In the genomic region with DNA sequence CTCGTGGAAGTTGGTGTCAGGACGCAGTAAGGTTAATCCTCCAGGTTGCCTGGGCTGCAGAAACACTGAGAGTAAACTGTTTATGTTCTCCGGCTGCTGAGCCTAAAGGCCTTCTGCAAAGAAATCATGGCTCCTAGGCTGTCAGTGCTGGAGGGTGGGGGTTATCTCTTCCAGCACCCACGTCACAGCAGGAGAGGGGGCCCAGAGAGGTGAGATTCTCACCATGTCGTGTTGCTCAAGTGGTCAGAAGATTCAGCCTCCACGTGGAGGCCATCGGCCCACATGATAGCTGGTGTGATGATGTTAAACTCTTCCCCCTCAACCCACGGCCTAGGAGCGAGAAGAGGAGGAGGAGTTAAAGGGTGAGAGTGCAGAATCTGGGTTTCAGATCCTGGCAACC, we compare ENCODE assay signal across 25 cellular contexts. TPM values are rescaled to one million over a fixed set of nuclear protein-coding genes. Genes with fewer than 3 reads are reported as not detected.
"Had no signal": no experiment of that assay in that cellular context is flagged by ENCODE, and none has a peak within 500 bp of the region (broad histone marks: within the 10 kb centered on the region; RNA-seq: fewer than 3 reads in every experiment).

No MANE protein-coding gene starts in this region.

- H3K27me3 ChIP-seq: body of pancreas, uterus had no signal

- ATAC-seq: activated CD8-positive, alpha-beta memory T cell treated with anti-CD3 and anti-CD28 coated beads, Interleukin-2, amount 10 ng/mL, durations not matched to agents 7 days and 5 days; activated CD8-positive, alpha-beta T cell treated with anti-CD3 and anti-CD28 coated beads, Interleukin-2, amount 10 ng/mL, durations not matched to agents 7 days and 5 days; body of pancreas; left cardiac atrium; sciatic nerve; WTC11 had no signal

- H3K27ac ChIP-seq: body of pancreas, coronary artery, dorsolateral prefrontal cortex, neutrophil, skin epidermis, uterus had no signal

- H3K4me3 ChIP-seq: body of pancreas, coronary artery, dorsolateral prefrontal cortex, skin epidermis, uterus had no signal

- H3K4me1 ChIP-seq: body of pancreas, uterus had no signal

- H3K9me3 ChIP-seq: body of pancreas, neutrophil, uterus had no signal

- H3K36me3 ChIP-seq: neutrophil, uterus had no signal

- DNase-seq: activated CD4-positive, alpha-beta T cell treated with anti-CD3 and anti-CD28 coated beads for 1 hour; activated CD4-positive, alpha-beta T cell treated with anti-CD3 and anti-CD28 coated beads, Interleukin-2, amount 10 ng/mL, durations not matched to agents 7 days and 5 days; activated CD8-positive, alpha-beta memory T cell treated with anti-CD3 and anti-CD28 coated beads, Interleukin-2, amount 10 ng/mL, durations not matched to agents 7 days and 5 days; activated CD8-positive, alpha-beta T cell treated with anti-CD3 and anti-CD28 coated beads, Interleukin-2, amount 10 ng/mL, durations not matched to agents 7 days and 5 days; activated T-cell treated with anti-CD3 and anti-CD28 coated beads, Interleukin-2, amount 50 U/mL, for 48 hours; body of pancreas; cerebellar nuclear complex; dorsolateral prefrontal cortex; effector memory CD4-positive, alpha-beta T cell; islet precursor cell; left cardiac atrium; mammary epithelial cell; midbrain; stimulated activated CD4-positive, alpha-beta T cell treated with anti-CD3 and anti-CD28 coated beads, Interleukin-12 subunit alpha, Interleukin-12 subunit beta, amount 100 ng/mL, for 4 hours; stimulated activated CD4-positive, alpha-beta T cell treated with anti-CD3 and anti-CD28 coated beads, Interleukin-4, amount 100 ng/mL, for 1 hour; substantia nigra; T-helper 2 cell; uterus had no signal

RNA-seq across cellular contexts. Expression of gene COL13A1, which starts 41.2 kb away (rescaled TPM):
- total RNA-seq: activated CD4-positive, alpha-beta T cell treated with anti-CD3 and anti-CD28 coated beads, Interleukin-2, amount 10 ng/mL, durations not matched to agents 7 days and 5 days; activated CD8-positive, alpha-beta memory T cell treated with anti-CD3 and anti-CD28 coated beads, Interleukin-2, amount 10 ng/mL, durations not matched to agents 7 days and 5 days; activated CD8-positive, alpha-beta T cell treated with anti-CD3 and anti-CD28 coated beads, Interleukin-2, amount 10 ng/mL, durations not matched to agents 7 days and 5 days; activated naive CD4-positive, alpha-beta T cell treated with anti-CD3 and anti-CD28 coated beads, Interleukin-2, amount 50 U/mL, for 72 hours; activated T-helper 2 cell treated with anti-CD3 and anti-CD28 coated beads, Interferon-gamma antibody, Interleukin-2, Interleukin-4, amounts not matched to agents 10 μg/mL and 5 μg/mL and 100 μg/mL, durations not matched to agents 14 hours and 24 hours and 36 hours had no signal
